32 cellular contexts compared by ENCODE assay signal in genomic region chr6:26179675-26180074, GRCh38.
"Had no signal": no experiment of that assay in that cellular context is flagged by ENCODE, and none has a peak within 500 bp of the region (broad histone marks: within the 10 kb centered on the region; RNA-seq: fewer than 3 reads in every experiment).

No MANE protein-coding gene starts in this region.

- DNase-seq: activated B cell treated with CpG ODN at 0.5 μM for 24 hours; activated CD4-positive, alpha-beta memory T cell treated with anti-CD3 and anti-CD28 coated beads for 36 hours; activated CD4-positive, alpha-beta T cell treated with anti-CD3 and anti-CD28 coated beads for 4 hours; activated CD4-positive, alpha-beta T cell treated with anti-CD3 and anti-CD28 coated beads, Interleukin-2, amount 50 U/mL, for 1 hour; activated CD4-positive, alpha-beta T cell treated with anti-CD3 and anti-CD28 coated beads, Interleukin-2, amount 50 U/mL, for 4 hours; activated CD4-positive, CD25-positive, alpha-beta regulatory T cell treated with anti-CD3 and anti-CD28 coated beads, Interleukin-2, amount 50 U/mL, for 72 hours; activated CD8-positive, alpha-beta memory T cell treated with anti-CD3 and anti-CD28 coated beads, Interleukin-2, amount 50 U/mL, for 4 hours; activated CD8-positive, alpha-beta T cell treated with anti-CD3 and anti-CD28 coated beads for 36 hours; activated effector memory CD4-positive, alpha-beta T cell treated with anti-CD3 and anti-CD28 coated beads, Interleukin-2, amount 50 U/mL, for 16 hours; activated gamma-delta T cell treated with Interleukin-2 at 50 U/mL for 16 hours; activated naive CD4-positive, alpha-beta T cell; activated naive CD4-positive, alpha-beta T cell treated with anti-CD3 and anti-CD28 coated beads, Interleukin-2, amount 50 U/mL, for 16 hours; activated naive CD8-positive, alpha-beta T cell treated with anti-CD3 and anti-CD28 coated beads for 36 hours; activated T-cell treated with anti-CD3 and anti-CD28 coated beads for 4 hours; activated T-cell treated with anti-CD3 and anti-CD28 coated beads, Interleukin-2, amount 50 U/mL, for 1 hour; activated T-cell treated with anti-CD3 and anti-CD28 coated beads, Interleukin-2, amount 50 U/mL, for 4 hours; activated T-cell treated with anti-CD3 and anti-CD28 coated beads, Interleukin-2, amount 50 U/mL, for 72 hours; adrenal gland; amniotic stem cell; aorta; body of pancreas; brain microvascular endothelial cell; central memory CD4-positive, alpha-beta T cell; T-helper 1 cell; T-helper 9 cell had no signal

- H3K9me3 ChIP-seq: adrenal gland, body of pancreas, breast epithelium had no signal

- H3K27ac ChIP-seq: adrenal gland, body of pancreas, brain microvascular endothelial cell, breast epithelium, VCaP had no signal

- H3K27ac Mint-ChIP-seq: activated B cell treated with CpG ODN at 0.5 μM for 24 hours; activated T-cell treated with anti-CD3 and anti-CD28 coated beads, Interleukin-2, amount 50 U/mL, for 72 hours had no signal

- H3K27me3 ChIP-seq: adrenal gland, body of pancreas, brain microvascular endothelial cell, breast epithelium had no signal

- ATAC-seq: activated CD8-positive, alpha-beta T cell treated with anti-CD3 and anti-CD28 coated beads for 36 hours; activated naive CD4-positive, alpha-beta T cell treated with anti-CD3 and anti-CD28 coated beads, Interleukin-2, amount 50 U/mL, for 72 hours; activated T-cell treated with anti-CD3 and anti-CD28 coated beads, Interleukin-2, amount 50 U/mL, for 4 hours; activated T-cell treated with anti-CD3 and anti-CD28 coated beads, Interleukin-2, amount 50 U/mL, for 72 hours; body of pancreas had no signal

- H3K36me3 ChIP-seq: adrenal gland, brain microvascular endothelial cell, breast epithelium had no signal

- H3K4me3 Mint-ChIP-seq: activated B cell treated with CpG ODN at 0.5 μM for 24 hours; activated CD4-positive, alpha-beta memory T cell treated with anti-CD3 and anti-CD28 coated beads for 36 hours; activated CD4-positive, alpha-beta T cell treated with anti-CD3 and anti-CD28 coated beads, Interleukin-2, amount 10 ng/mL, durations not matched to agents 24 days and 14 days; activated CD8-positive, alpha-beta T cell treated with anti-CD3 and anti-CD28 coated beads for 36 hours; activated naive CD8-positive, alpha-beta T cell treated with anti-CD3 and anti-CD28 coated beads for 36 hours; activated T-cell treated with anti-CD3 and anti-CD28 coated beads, Interleukin-2, amount 50 U/mL, for 4 hours; activated T-cell treated with anti-CD3 and anti-CD28 coated beads, Interleukin-2, amount 50 U/mL, for 72 hours; T-helper 1 cell treated with Interleukin-12 subunit alpha and Interleukin-12 subunit beta and Interleukin-4 antibody, amounts not matched to agents 30 μg/mL and 1 μg/mL, for 36 hours had no signal

- H3K4me3 ChIP-seq: adrenal gland, body of pancreas, breast epithelium had no signal

- H3K4me1 ChIP-seq: breast epithelium had no signal

- FAIRE-seq: astrocyte, TTC549 had no signal

- H3K9me3 Mint-ChIP-seq: activated CD4-positive, alpha-beta memory T cell treated with anti-CD3 and anti-CD28 coated beads for 36 hours; activated CD4-positive, alpha-beta T cell treated with anti-CD3 and anti-CD28 coated beads, Interleukin-2, amount 10 ng/mL, durations not matched to agents 24 days and 14 days; activated CD8-positive, alpha-beta T cell treated with anti-CD3 and anti-CD28 coated beads for 36 hours; activated naive CD4-positive, alpha-beta T cell treated with anti-CD3 and anti-CD28 coated beads, Interleukin-2, amount 50 U/mL, for 72 hours; activated naive CD8-positive, alpha-beta T cell treated with anti-CD3 and anti-CD28 coated beads for 36 hours; activated T-cell treated with anti-CD3 and anti-CD28 coated beads, Interleukin-2, amount 50 U/mL, for 4 hours; activated T-cell treated with anti-CD3 and anti-CD28 coated beads, Interleukin-2, amount 50 U/mL, for 72 hours; T-helper 1 cell treated with Interleukin-12 subunit alpha and Interleukin-12 subunit beta and Interleukin-4 antibody, amounts not matched to agents 30 μg/mL and 1 μg/mL, for 36 hours had no signal

- H3K27me3 Mint-ChIP-seq: activated B cell treated with CpG ODN at 0.5 μM for 24 hours; activated CD4-positive, alpha-beta memory T cell treated with anti-CD3 and anti-CD28 coated beads for 36 hours; activated CD4-positive, alpha-beta T cell treated with anti-CD3 and anti-CD28 coated beads, Interleukin-2, amount 10 ng/mL, durations not matched to agents 24 days and 14 days; activated CD8-positive, alpha-beta T cell treated with anti-CD3 and anti-CD28 coated beads for 36 hours had no signal

- H3K36me3 Mint-ChIP-seq: activated CD4-positive, alpha-beta memory T cell treated with anti-CD3 and anti-CD28 coated beads for 36 hours; activated naive CD4-positive, alpha-beta T cell treated with anti-CD3 and anti-CD28 coated beads, Interleukin-2, amount 50 U/mL, for 72 hours had no signal
